In the genomic region with DNA sequence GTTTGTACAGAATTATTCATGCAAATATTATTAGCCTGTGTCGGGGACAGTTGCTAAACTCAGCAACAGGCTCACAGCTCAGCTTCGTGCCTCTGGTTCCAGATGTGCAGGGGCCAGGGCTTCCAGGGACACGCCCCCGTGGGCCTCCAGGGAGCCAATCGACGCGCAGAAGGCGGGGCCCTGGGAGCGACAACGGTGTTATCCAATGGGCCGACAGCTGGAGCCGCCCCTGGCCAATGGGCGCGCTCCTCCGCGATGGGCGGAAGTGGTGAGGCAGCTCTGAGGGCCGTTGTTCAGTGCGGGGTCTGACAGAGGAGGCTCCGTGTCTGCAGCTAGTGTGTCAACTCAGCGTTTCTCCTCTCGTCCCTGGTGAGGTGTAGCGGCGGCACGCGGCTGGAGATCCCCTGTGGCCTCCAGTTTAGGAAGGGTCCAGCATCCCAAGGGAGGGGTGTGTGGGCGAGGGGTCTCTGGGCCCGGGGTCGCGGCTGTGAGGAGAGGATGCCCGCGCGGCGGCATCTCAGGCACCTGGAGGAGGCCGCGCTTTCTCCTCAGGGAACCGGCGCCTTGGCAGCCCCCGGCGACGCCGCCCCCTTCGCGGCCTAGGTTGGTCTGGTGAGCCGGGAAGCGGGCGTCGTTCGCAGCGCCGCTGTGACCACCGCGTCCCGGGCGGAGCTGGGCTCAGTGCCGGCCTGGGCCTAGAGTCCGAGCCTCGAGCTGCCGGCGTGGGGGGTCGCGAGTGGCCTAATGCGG, we compare ENCODE assay signal across 8 cellular contexts. TPM values are rescaled to one million over a fixed set of nuclear protein-coding genes. Genes with fewer than 3 reads are reported as not detected.
DNase-seq lines count a peak whose midpoint lies in the region; ATAC-seq and TF ChIP-seq lines count a peak whose summit lies in the region.

A gene with protein sequence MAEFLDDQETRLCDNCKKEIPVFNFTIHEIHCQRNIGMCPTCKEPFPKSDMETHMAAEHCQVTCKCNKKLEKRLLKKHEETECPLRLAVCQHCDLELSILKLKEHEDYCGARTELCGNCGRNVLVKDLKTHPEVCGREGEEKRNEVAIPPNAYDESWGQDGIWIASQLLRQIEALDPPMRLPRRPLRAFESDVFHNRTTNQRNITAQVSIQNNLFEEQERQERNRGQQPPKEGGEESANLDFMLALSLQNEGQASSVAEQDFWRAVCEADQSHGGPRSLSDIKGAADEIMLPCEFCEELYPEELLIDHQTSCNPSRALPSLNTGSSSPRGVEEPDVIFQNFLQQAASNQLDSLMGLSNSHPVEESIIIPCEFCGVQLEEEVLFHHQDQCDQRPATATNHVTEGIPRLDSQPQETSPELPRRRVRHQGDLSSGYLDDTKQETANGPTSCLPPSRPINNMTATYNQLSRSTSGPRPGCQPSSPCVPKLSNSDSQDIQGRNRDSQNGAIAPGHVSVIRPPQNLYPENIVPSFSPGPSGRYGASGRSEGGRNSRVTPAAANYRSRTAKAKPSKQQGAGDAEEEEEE (plus strand): TSS at position 311 of the 750 bp plus-strand sequence. CDS start 4,963 bp downstream, outside the sequence.

- peaks cover 33% of the 10 kb centered on the region for H3K79me2 ChIP-seq in mammary epithelial cell (ENCODE audit: insufficient read depth, low read length)

- dilution Hi-C loops in mammary epithelial cell (cut with HindIII; ENCODE audit: low sequenced_read_pairs), result no loop called here

- in situ Hi-C loops in ACHN (cut with HindIII; ENCODE audit: low pct_ligation_motif_present, low pct_unique_long_range_greater_than_20kb, low sequenced_read_pairs) (no loop called here), mammary epithelial cell (cut with MboI; ENCODE audit: low sequenced_read_pairs in 2 of 2) (no loop called here)

- peak within 1 kb of the TSS; percentile 86 for H3K4me3 ChIP-seq in WERI-Rb-1 (ENCODE audit: low read depth, low read length)
- H3K4me3 ChIP-seq in mammary epithelial cell (replicated peaks in 1 of 3; ENCODE audit: insufficient read depth in 1 of 3, low read depth in 2 of 3, low read length in 3 of 3), result peak within 1 kb of the TSS; percentile 68 to 100 (median 88)
- peak within 1 kb of the TSS; percentile 91 for H3K4me3 ChIP-seq in iPS-20b (ENCODE audit: low read length)
- peak within 1 kb of the TSS; percentile 80 to 96 (median 89) for H3K4me3 ChIP-seq in skin epidermis

- no peaks in the 10 kb centered on the region for H3K36me3 ChIP-seq in WERI-Rb-1
- no peaks in the 10 kb centered on the region for H3K36me3 ChIP-seq in mammary epithelial cell (ENCODE audit: insufficient read depth, low read length)
- peaks cover under 1% of the 10 kb centered on the region; the same call in 1 of the 2 replicates for H3K36me3 ChIP-seq in iPS-20b (ENCODE audit: insufficient read depth, low read depth, low read length)

- no peaks in the 10 kb centered on the region for H3K9me3 ChIP-seq in WERI-Rb-1 (ENCODE audit: severe bottlenecking)
- H3K9me3 ChIP-seq in mammary epithelial cell (replicated peaks; ENCODE audit: insufficient read depth, low read length), result no peaks in the 10 kb centered on the region
- H3K9me3 ChIP-seq in iPS-20b (ENCODE audit: insufficient read depth, low read depth, low read length), result no peaks in the 10 kb centered on the region

- H3K27me3 ChIP-seq in WERI-Rb-1 (ENCODE audit: insufficient read depth, low read depth, severe bottlenecking), result no peaks in the 10 kb centered on the region
- no peaks in the 10 kb centered on the region for H3K27me3 ChIP-seq in mammary epithelial cell (ENCODE audit: insufficient read depth, low read length)
- peaks cover 3% of the 10 kb centered on the region; the same call in 1 of the 2 replicates for H3K27me3 ChIP-seq in iPS-20b (ENCODE audit: insufficient read depth, low read length)

- H2AFZ ChIP-seq in mammary epithelial cell (ENCODE audit: low read depth, low read length), result peak within 1 kb of the TSS; percentile 88

- CTCF ChIA-PET in mammary epithelial cell (lab: Charles Lee; ENCODE audit: low non-redundant PET), result interaction anchor here (0.6 to 0.8 kb wide), 2 partner anchors 13 to 186 kb away, joined by 3 read pairs; no protein-coding TSS in a partner anchor

- H3K27ac ChIP-seq in WERI-Rb-1, result peak within 1 kb of the TSS; percentile 35
- H3K27ac ChIP-seq in mammary epithelial cell (ENCODE audit: insufficient read depth, low read depth, low read length), result peak within 1 kb of the TSS; percentile 59
- H3K27ac ChIP-seq in iPS-20b (ENCODE audit: low read length), result no peak within 1 kb of the TSS
- H3K27ac ChIP-seq in skin epidermis, result peak within 1 kb of the TSS; percentile 83 to 99 (median 93)

- H3K4me1 ChIP-seq in mammary epithelial cell (ENCODE audit: insufficient read depth, low read length), result peaks cover 18% of the 10 kb centered on the region
- no peaks in the 10 kb centered on the region for H3K4me1 ChIP-seq in iPS-20b (ENCODE audit: insufficient read depth, low read length)

- intact Hi-C loops in mammary epithelial cell (cut with micrococcal nuclease), result loop anchor here (1.0 kb wide), 1 partner anchor 17 kb away; a partner anchor contains a TSS

- peak; percentile 86 for ATAC-seq in GM18873 (IDR thresholded peaks at IDR 0.05; ENCODE audit: low FRiP score, unreplicated experiment)
- ATAC-seq in HG03139 (IDR thresholded peaks at IDR 0.05; ENCODE audit: unreplicated experiment), result peak; percentile 91

- H3K4me2 ChIP-seq in mammary epithelial cell (ENCODE audit: insufficient read depth, low read depth, low read length), result peak within 1 kb of the TSS; percentile 93

- BruUV-seq in mammary epithelial cell (replicated peaks; lab: Mats Ljungman, UMichigan), result TSS peak; percentile 54

- 5% methylated on average over 2 of the region's 63 CpGs for WGBS in mammary epithelial cell (ENCODE audit: low coverage, missing lambda C conversion rate)

- H3K9ac ChIP-seq in mammary epithelial cell (ENCODE audit: insufficient read depth, low read length) (peak within 1 kb of the TSS; percentile 73), iPS-20b (ENCODE audit: low read depth, low read length) (peak within 1 kb of the TSS; percentile 66; the same call in 1 of the 2 replicates)

- no peak for TF ChIP-seq CTCF in WERI-Rb-1 (IDR thresholded peaks at IDR 0.05; ENCODE audit: low read depth, low read length)
- TF ChIP-seq CTCF in mammary epithelial cell (conservative IDR thresholded peaks at IDR 0.05 in 1 of 2, IDR thresholded peaks at IDR 0.05 in 1 of 2; ENCODE audit: extremely low read depth in 1 of 2, insufficient read depth in 1 of 2, low read depth in 1 of 2, low read length in 2 of 2), result no peak

- DNase-seq in ACHN (peak; percentile 99), NCI-H2227 (lab: John Stamatoyannopoulos, UW; ENCODE audit: unreplicated experiment) (peak; percentile 99), WERI-Rb-1 (peak; percentile 95), mammary epithelial cell (peak; percentile 97)

- H4K20me1 ChIP-seq in mammary epithelial cell (ENCODE audit: insufficient read depth, low read length), result no peaks in the 10 kb centered on the region

RNA-seq across cellular contexts. Expression of the gene that starts here (rescaled TPM):
- 10 to 100 TPM; 20.0 to 32.3 TPM for total RNA-seq in mammary epithelial cell
- 16.2 TPM for polyA plus RNA-seq in mammary epithelial cell
- polyA minus RNA-seq in mammary epithelial cell, result 16.5 TPM
